Comparison of ENCODE assay signal across 1 cellular context in genomic region chr14:39266871-39267591, GRCh38.
TF ChIP-seq lines count a peak whose summit lies in the region.

No MANE protein-coding gene starts in this region.

TF ChIP-seq in HepG2, 621 proteins besides CTCF, POLR2A, EP300 and RAD21 (continued from another document):
- TF ChIP-seq, protein P1, sequence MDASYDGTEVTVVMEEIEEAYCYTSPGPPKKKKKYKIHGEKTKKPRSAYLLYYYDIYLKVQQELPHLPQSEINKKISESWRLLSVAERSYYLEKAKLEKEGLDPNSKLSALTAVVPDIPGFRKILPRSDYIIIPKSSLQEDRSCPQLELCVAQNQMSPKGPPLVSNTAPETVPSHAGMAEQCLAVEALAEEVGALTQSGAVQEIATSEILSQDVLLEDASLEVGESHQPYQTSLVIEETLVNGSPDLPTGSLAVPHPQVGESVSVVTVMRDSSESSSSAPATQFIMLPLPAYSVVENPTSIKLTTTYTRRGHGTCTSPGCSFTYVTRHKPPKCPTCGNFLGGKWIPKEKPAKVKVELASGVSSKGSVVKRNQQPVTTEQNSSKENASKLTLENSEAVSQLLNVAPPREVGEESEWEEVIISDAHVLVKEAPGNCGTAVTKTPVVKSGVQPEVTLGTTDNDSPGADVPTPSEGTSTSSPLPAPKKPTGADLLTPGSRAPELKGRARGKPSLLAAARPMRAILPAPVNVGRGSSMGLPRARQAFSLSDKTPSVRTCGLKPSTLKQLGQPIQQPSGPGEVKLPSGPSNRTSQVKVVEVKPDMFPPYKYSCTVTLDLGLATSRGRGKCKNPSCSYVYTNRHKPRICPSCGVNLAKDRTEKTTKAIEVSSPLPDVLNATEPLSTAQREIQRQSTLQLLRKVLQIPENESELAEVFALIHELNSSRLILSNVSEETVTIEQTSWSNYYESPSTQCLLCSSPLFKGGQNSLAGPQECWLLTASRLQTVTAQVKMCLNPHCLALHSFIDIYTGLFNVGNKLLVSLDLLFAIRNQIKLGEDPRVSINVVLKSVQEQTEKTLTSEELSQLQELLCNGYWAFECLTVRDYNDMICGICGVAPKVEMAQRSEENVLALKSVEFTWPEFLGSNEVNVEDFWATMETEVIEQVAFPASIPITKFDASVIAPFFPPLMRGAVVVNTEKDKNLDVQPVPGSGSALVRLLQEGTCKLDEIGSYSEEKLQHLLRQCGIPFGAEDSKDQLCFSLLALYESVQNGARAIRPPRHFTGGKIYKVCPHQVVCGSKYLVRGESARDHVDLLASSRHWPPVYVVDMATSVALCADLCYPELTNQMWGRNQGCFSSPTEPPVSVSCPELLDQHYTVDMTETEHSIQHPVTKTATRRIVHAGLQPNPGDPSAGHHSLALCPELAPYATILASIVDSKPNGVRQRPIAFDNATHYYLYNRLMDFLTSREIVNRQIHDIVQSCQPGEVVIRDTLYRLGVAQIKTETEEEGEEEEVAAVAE (CRISPR knock-in tag; IDR thresholded peaks at IDR 0.05; ENCODE audit: borderline replicate concordance) = no peak; the same call in 1 of the 2 replicates
